ENCODE assay signal across 8 cellular contexts in the genomic region with DNA sequence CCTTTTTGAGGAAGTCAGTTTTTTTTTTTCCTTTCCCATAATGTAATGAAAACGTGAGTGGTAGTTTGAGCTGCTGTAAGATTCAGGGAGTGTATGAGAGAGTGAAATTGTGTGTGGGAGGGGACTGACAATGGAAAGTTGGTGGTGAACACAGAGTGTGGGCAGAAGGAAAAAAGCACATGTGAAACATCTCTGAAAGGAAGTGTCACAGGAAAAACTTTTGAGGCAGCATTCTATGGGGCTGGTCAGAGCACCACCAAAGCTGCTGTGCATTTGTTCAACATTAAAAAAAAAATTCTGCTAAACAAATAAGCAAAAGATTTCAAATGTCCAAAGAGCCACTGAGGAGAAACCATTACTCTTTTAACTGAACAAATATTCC.
DNase-seq lines count a peak whose midpoint lies in the region; ATAC-seq, FAIRE-seq and TF ChIP-seq lines count a peak whose summit lies in the region.

No MANE protein-coding gene starts in this region.

- H3K27ac ChIP-seq in CD4-positive, alpha-beta T cell (ENCODE audit: low read depth, low read length) = no peak overlapping the region
- H3K27ac ChIP-seq in HUES64 (ENCODE audit: low read depth, low read length) = no peak overlapping the region

- CTCF ChIA-PET in CD4-positive, alpha-beta T cell (lab: Charles Lee) = interaction anchor here (1.4 kb wide), 1 partner anchor 33 kb away, joined by 3 read pairs; no protein-coding TSS in a partner anchor

- peak; percentile 52 for ATAC-seq in CD4-positive, alpha-beta T cell (ENCODE audit: poor library complexity)
- peak; percentile 47 for ATAC-seq in GM21360 (IDR thresholded peaks at IDR 0.05; ENCODE audit: unreplicated experiment)
- peak; percentile 29 to 76 for ATAC-seq in naive thymus-derived CD8-positive, alpha-beta T cell

- POLR2A ChIA-PET in CD4-positive, alpha-beta T cell (lab: Charles Lee) = no interaction called here
- POLR2A ChIA-PET in naive thymus-derived CD8-positive, alpha-beta T cell (lab: Charles Lee) = interaction anchor here (0.7 to 1.0 kb wide), 2 partner anchors 9 to 23 kb away, joined by 3 to 5 read pairs; no protein-coding TSS in a partner anchor

- no peaks in the 10 kb centered on the region for H3K9me3 Mint-ChIP-seq in CD4-positive, alpha-beta T cell
- no peaks in the 10 kb centered on the region for H3K9me3 Mint-ChIP-seq in naive thymus-derived CD8-positive, alpha-beta T cell

- H3K4me1 ChIP-seq in HUES64 (ENCODE audit: insufficient read depth, low read length) = peaks cover 34% of the 10 kb centered on the region

- peak overlapping the region; percentile 49 for H3K4me3 Mint-ChIP-seq in CD4-positive, alpha-beta T cell
- peak overlapping the region; percentile 7 to 78 (median 64) for H3K4me3 Mint-ChIP-seq in naive thymus-derived CD8-positive, alpha-beta T cell

- peak overlapping the region; percentile 74 for H3K27ac Mint-ChIP-seq in CD4-positive, alpha-beta T cell
- H3K27ac Mint-ChIP-seq in naive thymus-derived CD8-positive, alpha-beta T cell = peak overlapping the region; percentile 53 to 87 (median 80)

- H3K4me3 ChIP-seq in HUES64 (ENCODE audit: low read length) = no peak overlapping the region
- no peak overlapping the region for H3K4me3 ChIP-seq in astrocyte of the spinal cord (ENCODE audit: low read depth, low read length)

- no peak for DNase-seq in CD4-positive, alpha-beta T cell
- DNase-seq in astrocyte of the spinal cord (ENCODE audit: low read depth, low spot score) (peak; percentile 49), HTR-8/SVneo (ENCODE audit: insufficient read length, low spot score) (no peak), HPDE6-E6E7 (ENCODE audit: extremely low spot score) (no peak)
- DNase-seq in naive thymus-derived CD8-positive, alpha-beta T cell = no peak
- DNase-seq in central memory CD4-positive, alpha-beta T cell = no peak

- H3K4me1 Mint-ChIP-seq in CD4-positive, alpha-beta T cell (ENCODE audit: low read depth) = peaks cover 78% of the 10 kb centered on the region
- peaks cover 31 to 90% (median 85%) of the 10 kb centered on the region in 4 donors for H3K4me1 Mint-ChIP-seq in naive thymus-derived CD8-positive, alpha-beta T cell

- no peaks in the 10 kb centered on the region for H3K9me3 ChIP-seq in CD4-positive, alpha-beta T cell (ENCODE audit: control insufficient read depth, low read length)
- H3K9me3 ChIP-seq in HUES64 (ENCODE audit: insufficient read depth, low read depth, low read length) = no peaks in the 10 kb centered on the region

- no peak for FAIRE-seq in HTR-8/SVneo (lab: Jason Lieb, UNC)

- in situ Hi-C loops in astrocyte of the spinal cord (cut with HindIII; ENCODE audit: low sequenced_read_pairs) = no loop called here

- H3K36me3 Mint-ChIP-seq in CD4-positive, alpha-beta T cell (ENCODE audit: low read depth) = peaks cover 39% of the 10 kb centered on the region
- H3K36me3 Mint-ChIP-seq in naive thymus-derived CD8-positive, alpha-beta T cell = peaks cover 12 to 19% (median 18%) of the 10 kb centered on the region in 3 donors

- WGBS in HUES64 = 52% methylated on average over 1 of the region's 1 CpG

- H3K36me3 ChIP-seq in HUES64 (ENCODE audit: insufficient read depth, low read length) = no peaks in the 10 kb centered on the region

- TF ChIP-seq CTCF in CD4-positive, alpha-beta T cell (IDR thresholded peaks at IDR 0.05) = no peak
- no peak for TF ChIP-seq CTCF in astrocyte of the spinal cord (IDR thresholded peaks at IDR 0.05; ENCODE audit: low read depth, low read length)

- no peaks in the 10 kb centered on the region for H3K27me3 ChIP-seq in CD4-positive, alpha-beta T cell (ENCODE audit: control insufficient read depth, insufficient read depth, low read length)
- no peaks in the 10 kb centered on the region for H3K27me3 ChIP-seq in HUES64 (ENCODE audit: insufficient read depth, low read length)

- H3K27me3 Mint-ChIP-seq in CD4-positive, alpha-beta T cell = no peaks in the 10 kb centered on the region
- no peaks in the 10 kb centered on the region for H3K27me3 Mint-ChIP-seq in naive thymus-derived CD8-positive, alpha-beta T cell

- H3K9ac ChIP-seq in HUES64 (ENCODE audit: low read depth, low read length) = peak overlapping the region; percentile 19; the same call in 1 of the 2 replicates

- intact Hi-C loops in CD4-positive, alpha-beta T cell (cut with DNase I, micrococcal nuclease) = no loop called here
